In genomic region chr10:21581421-21581834, GRCh38 we compare ENCODE assay signal across 8 cellular contexts. TPM values are rescaled to one million over a fixed set of nuclear protein-coding genes. Genes with fewer than 3 reads are reported as not detected.
A peak's percentile ranks its signal among the peaks of the same experiment; 100 is the strongest.
DNase-seq lines count a peak whose midpoint lies in the region; ATAC-seq and TF ChIP-seq lines count a peak whose summit lies in the region.
"Not testable (repeated sequence)": the region's sequence is repeated elsewhere in the genome, so short reads cannot be mapped to it uniquely, and the experiment has no call there.

No MANE protein-coding gene starts in this region.

- H4K20me1 ChIP-seq in fibroblast of lung (ENCODE audit: control insufficient read depth, extremely low read depth, insufficient read depth, low read length), result not testable (repeated sequence)
- peaks cover 91% of the 10 kb centered on the region for H4K20me1 ChIP-seq in smooth muscle cell (ENCODE audit: low read depth)

- H3K9me3 ChIP-seq in fibroblast of lung (ENCODE audit: control insufficient read depth, insufficient read depth, low read depth, low read length); smooth muscle cell (replicated peaks; ENCODE audit: low read depth): not testable (repeated sequence)

- peak overlapping the region in 5 of 7 donors; percentile 13 to 82 (median 73) for H3K27ac Mint-ChIP-seq in CD14-positive monocyte

- not testable (repeated sequence) for H3K4me1 ChIP-seq in fibroblast of lung (ENCODE audit: control insufficient read depth, extremely low read depth, insufficient read depth, low read length); smooth muscle cell (ENCODE audit: low read depth)

- peaks cover 11% of the 10 kb centered on the region for H3K4me1 Mint-ChIP-seq in CD14-positive monocyte
- H3K4me1 Mint-ChIP-seq in activated T-cell treated with anti-CD3 and anti-CD28 coated beads, Interleukin-2, amount 50 U/mL, for 4 hours (ENCODE audit: low read depth), result peaks cover 40% of the 10 kb centered on the region

- 29% methylated on average over 3 of the region's 3 CpGs for WGBS in smooth muscle cell (ENCODE audit: low lambda C conversion rate)

- H3K27me3 Mint-ChIP-seq in CD14-positive monocyte (ENCODE audit: low read depth in 3 of 3); activated T-cell treated with anti-CD3 and anti-CD28 coated beads, Interleukin-2, amount 50 U/mL, for 4 hours (ENCODE audit: low read depth): not testable (repeated sequence)

- not testable (repeated sequence) for H3K4me2 ChIP-seq in fibroblast of lung (ENCODE audit: extremely low read depth, insufficient read depth, low read length)
- H3K4me2 ChIP-seq in smooth muscle cell, result peak overlapping the region; percentile 22

- DNase-seq in CD14-positive monocyte (ENCODE audit: low spot score); activated T-cell treated with anti-CD3 and anti-CD28 coated beads, Interleukin-2, amount 50 U/mL, for 4 hours; smooth muscle cell (lab: John Stamatoyannopoulos, UW; ENCODE audit: unreplicated experiment): not testable (repeated sequence)
- DNase-seq in Kasumi-1 (lab: John Stamatoyannopoulos, UW) (peak; percentile 81 to 88), fibroblast of lung (ENCODE audit: low read depth in 2 of 2) (peak; percentile 20 to 54)

- H3K9me3 Mint-ChIP-seq in CD14-positive monocyte; activated T-cell treated with anti-CD3 and anti-CD28 coated beads, Interleukin-2, amount 50 U/mL, for 4 hours: not testable (repeated sequence)

- H3K79me2 ChIP-seq in fibroblast of lung (ENCODE audit: control insufficient read depth, insufficient read depth, low read length), result peaks cover 63% of the 10 kb centered on the region
- H3K79me2 ChIP-seq in smooth muscle cell (ENCODE audit: low read depth), result peaks cover 93% of the 10 kb centered on the region

- not testable (repeated sequence) for H2AFZ ChIP-seq in fibroblast of lung (ENCODE audit: low read length); smooth muscle cell (ENCODE audit: low read depth)

- not testable (repeated sequence) for H3K9ac ChIP-seq in fibroblast of lung (ENCODE audit: insufficient read depth, low read length); smooth muscle cell (ENCODE audit: low read depth)

- not testable (repeated sequence) for H3K36me3 ChIP-seq in fibroblast of lung (ENCODE audit: control insufficient read depth, insufficient read depth, low read length); smooth muscle cell (ENCODE audit: low read depth)

- not testable (repeated sequence) for H3F3A ChIP-seq in smooth muscle cell (ENCODE audit: low read depth)

- not testable (repeated sequence) for H3K27ac ChIP-seq in fibroblast of lung (ENCODE audit: insufficient read depth, low read length)
- H3K27ac ChIP-seq in smooth muscle cell (ENCODE audit: low read depth), result peak overlapping the region; percentile 57

- intact Hi-C loops in CD14-positive monocyte (cut with micrococcal nuclease), result not testable (repeated sequence)

- not testable (repeated sequence) for H3K4me3 ChIP-seq in fibroblast of lung (replicated peaks in 1 of 4; ENCODE audit: control extremely low read depth in 1 of 4, insufficient read depth in 1 of 4, low read depth in 3 of 4, low read length in 4 of 4); smooth muscle cell

- TF ChIP-seq CTCF in CD14-positive monocyte (IDR thresholded peaks at IDR 0.05); fibroblast of lung (conservative IDR thresholded peaks at IDR 0.05 in 1 of 2, IDR thresholded peaks at IDR 0.05 in 1 of 2; ENCODE audit: low read depth in 1 of 2, low read length in 2 of 2); smooth muscle cell (IDR thresholded peaks at IDR 0.05; ENCODE audit: borderline replicate concordance, insufficient read depth, poor library complexity, severe bottlenecking): not testable (repeated sequence)

- H3K27me3 ChIP-seq in fibroblast of lung (ENCODE audit: control insufficient read depth, insufficient read depth, low read length); smooth muscle cell (ENCODE audit: low read depth): not testable (repeated sequence)

- H3K36me3 Mint-ChIP-seq in CD14-positive monocyte, result peaks cover 28 to 61% of the 10 kb centered on the region in 2 donors
- H3K36me3 Mint-ChIP-seq in activated T-cell treated with anti-CD3 and anti-CD28 coated beads, Interleukin-2, amount 50 U/mL, for 4 hours (ENCODE audit: insufficient read depth), result peaks cover 33% of the 10 kb centered on the region

- H3K4me3 Mint-ChIP-seq in CD14-positive monocyte, result not testable (repeated sequence)
- H3K4me3 Mint-ChIP-seq in activated T-cell treated with anti-CD3 and anti-CD28 coated beads, Interleukin-2, amount 50 U/mL, for 4 hours, result peak overlapping the region; percentile 24

- ATAC-seq in GM19023 (IDR thresholded peaks at IDR 0.05; ENCODE audit: unreplicated experiment) (peak; percentile 83), GM21737 (IDR thresholded peaks at IDR 0.05; ENCODE audit: unreplicated experiment) (peak; percentile 76), HG03064 (IDR thresholded peaks at IDR 0.05; ENCODE audit: low read depth, unreplicated experiment) (peak; percentile 87)
- peak; percentile 89 to 95 for ATAC-seq in activated T-cell treated with anti-CD3 and anti-CD28 coated beads, Interleukin-2, amount 50 U/mL, for 4 hours

RNA-seq across cellular contexts. Expression of gene MLLT10, which starts 47.4 kb away (rescaled TPM):
- polyA plus RNA-seq in CD14-positive monocyte (1 to 10 TPM; 4.9 to 7.5 TPM), fibroblast of lung (25.1 and 25.6 TPM in 2 replicates), smooth muscle cell (6.8 and 10.8 TPM in 2 replicates)
- 10 to 100 TPM; 28.6 to 30.6 (median 29.4) TPM for total RNA-seq in activated T-cell treated with anti-CD3 and anti-CD28 coated beads, Interleukin-2, amount 50 U/mL, for 4 hours
- total RNA-seq in fibroblast of lung (33.1 and 56.3 TPM in 2 replicates), smooth muscle cell (43.6 and 44.6 TPM in 2 replicates)
- 12.8 and 14.0 TPM in 2 replicates for polyA plus RNA-seq in fibroblast of lung (2012)
- 12.3 and 26.8 TPM in 2 replicates for polyA minus RNA-seq in fibroblast of lung (ENCODE audit: low replicate concordance)

RNA-seq across cellular contexts. Expression of gene SKIDA1, which starts 55.9 kb away (rescaled TPM):
- under 1 TPM in 1 of 2 donors, not detected in 1; 0.04 TPM for polyA plus RNA-seq in CD14-positive monocyte
- not detected for total RNA-seq in activated T-cell treated with anti-CD3 and anti-CD28 coated beads, Interleukin-2, amount 50 U/mL, for 4 hours
- total RNA-seq in fibroblast of lung, result 0.50 and 0.51 TPM in 2 replicates
- polyA plus RNA-seq in fibroblast of lung, result 0.28 and 0.49 TPM in 2 replicates
- polyA plus RNA-seq in fibroblast of lung (2012), result 0.16 and 0.73 TPM in 2 replicates
- 0.15 and 1.1 TPM in 2 replicates for polyA minus RNA-seq in fibroblast of lung (ENCODE audit: low replicate concordance)
- total RNA-seq in smooth muscle cell, result 1.2 and 1.8 TPM in 2 replicates
- polyA plus RNA-seq in smooth muscle cell, result 0.50 and 0.53 TPM in 2 replicates
